Comparison of ENCODE assay signal across 8 cellular contexts in the genomic region with DNA sequence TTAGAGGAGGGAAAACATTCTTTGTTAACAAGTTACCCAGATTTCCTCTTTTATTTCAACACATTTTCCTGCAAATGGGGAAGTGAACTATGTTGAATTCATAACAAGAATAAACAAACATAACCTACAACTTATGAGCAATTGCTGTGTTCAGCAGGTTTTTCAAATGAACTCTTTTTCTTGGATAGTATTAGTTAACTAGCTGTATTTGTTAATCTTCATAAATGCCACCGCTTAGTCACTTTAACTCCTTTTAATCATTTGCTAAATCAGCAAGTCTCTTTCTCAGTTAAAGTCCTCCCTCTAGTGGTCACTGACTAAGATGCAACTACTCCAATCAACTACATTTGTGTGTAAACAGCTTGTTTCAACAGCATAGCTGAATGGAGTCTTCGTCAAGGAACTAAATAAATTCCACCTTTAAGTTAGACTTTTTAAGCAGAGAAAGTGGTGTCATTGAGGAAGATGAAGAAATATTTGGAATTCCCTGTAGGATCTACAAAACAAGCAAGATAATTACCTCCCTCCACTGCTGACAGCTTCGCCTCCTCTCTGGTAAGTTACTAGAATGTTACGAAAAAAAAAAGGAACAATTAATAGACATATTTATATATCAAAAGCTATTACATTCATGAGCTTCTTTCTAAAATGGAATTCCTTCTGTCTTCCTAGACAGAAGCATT.
DNase-seq lines count a peak whose midpoint lies in the region; ATAC-seq and TF ChIP-seq lines count a peak whose summit lies in the region.

No MANE protein-coding gene starts in this region.

- no peaks in the 10 kb centered on the region for H3K9me3 ChIP-seq in lung (ENCODE audit: control insufficient read depth in 2 of 2, insufficient read depth in 1 of 2, low read length in 1 of 2)

- H3K9me3 Mint-ChIP-seq in stimulated activated naive CD8-positive, alpha-beta T cell treated with anti-CD3 and anti-CD28 coated beads, Interleukin-15, amount 100 ng/mL, for 72 hours, result no peaks in the 10 kb centered on the region

- WGBS in lung, 2 donors, result 50 to 52% methylated on average over 4 of the region's 4 CpGs

- H3K27ac Mint-ChIP-seq in stimulated activated naive CD8-positive, alpha-beta T cell treated with anti-CD3 and anti-CD28 coated beads, Interleukin-15, amount 100 ng/mL, for 72 hours, result no peak overlapping the region

- H3K27me3 ChIP-seq in lung (ENCODE audit: control insufficient read depth, insufficient read depth), result no peaks in the 10 kb centered on the region

- no peaks in the 10 kb centered on the region for H3K4me1 ChIP-seq in lung (ENCODE audit: control insufficient read depth in 2 of 2, insufficient read depth in 2 of 2, low read length in 2 of 2)

- H3K4me3 ChIP-seq in lung, result no peak overlapping the region

- peak; percentile 75 for DNase-seq in EH (ENCODE audit: low read depth)
- DNase-seq in NOMO-1 treated with DMSO at 0.1 percent for 48 hours (lab: John Stamatoyannopoulos, UW; ENCODE audit: unreplicated experiment), result peak; percentile 82
- DNase-seq in dedifferentiated amniotic fluid mesenchymal stem cell (ENCODE audit: extremely low spot score), result peak; percentile 88
- no peak for DNase-seq in lung (ENCODE audit: low spot score)
- no peak for DNase-seq in ureter (ENCODE audit: low spot score)
- DNase-seq in stimulated activated naive CD8-positive, alpha-beta T cell treated with anti-CD3 and anti-CD28 coated beads, Interleukin-15, amount 100 ng/mL, for 72 hours, result no peak

- H3K27me3 Mint-ChIP-seq in stimulated activated naive CD8-positive, alpha-beta T cell treated with anti-CD3 and anti-CD28 coated beads, Interleukin-15, amount 100 ng/mL, for 72 hours, result no peaks in the 10 kb centered on the region

- no peak overlapping the region for H3K27ac ChIP-seq in lung (ENCODE audit: low read depth in 1 of 2, low read length in 1 of 2)

- H3K4me3 Mint-ChIP-seq in stimulated activated naive CD8-positive, alpha-beta T cell treated with anti-CD3 and anti-CD28 coated beads, Interleukin-15, amount 100 ng/mL, for 72 hours, result no peak overlapping the region

- no peaks in the 10 kb centered on the region for H3K4me1 Mint-ChIP-seq in stimulated activated naive CD8-positive, alpha-beta T cell treated with anti-CD3 and anti-CD28 coated beads, Interleukin-15, amount 100 ng/mL, for 72 hours

- TF ChIP-seq CTCF in lung (IDR thresholded peaks at IDR 0.05; ENCODE audit: control extremely low read depth, extremely low read depth), result peak; percentile 66

- ATAC-seq in GM19468 (IDR thresholded peaks at IDR 0.05; ENCODE audit: extremely low read depth, unreplicated experiment) (peak; percentile 96), HG03460 (IDR thresholded peaks at IDR 0.05; ENCODE audit: unreplicated experiment) (peak; percentile 80), lung (ENCODE audit: insufficient read depth, low FRiP score) (peak; percentile 87)
- ATAC-seq in stimulated activated naive CD8-positive, alpha-beta T cell treated with anti-CD3 and anti-CD28 coated beads, Interleukin-15, amount 100 ng/mL, for 72 hours, result no peak

- H3K36me3 ChIP-seq in lung (ENCODE audit: control insufficient read depth in 2 of 2, insufficient read depth in 2 of 2, low read length in 2 of 2), result no peaks in the 10 kb centered on the region

Comparison
In these comparisons a context has a peak if more than half of its experiments do, and no peak if none do; other contexts are left out.
1. DNase-seq: peak in EH (single experiment), NOMO-1 treated with DMSO at 0.1 percent for 48 hours (single experiment) and dedifferentiated amniotic fluid mesenchymal stem cell (single experiment); none in lung (single experiment), ureter (single experiment) and stimulated activated naive CD8-positive, alpha-beta T cell treated with anti-CD3 and anti-CD28 coated beads, Interleukin-15, amount 100 ng/mL, for 72 hours (0 of 2).